8 cellular contexts compared by ENCODE assay signal in genomic region chr11:3854660-3854976, GRCh38. TPM values are rescaled to one million over a fixed set of nuclear protein-coding genes. Genes with fewer than 3 reads are reported as not detected.
DNase-seq lines count a peak whose midpoint lies in the region; ATAC-seq, FAIRE-seq and TF ChIP-seq lines count a peak whose summit lies in the region.

No MANE protein-coding gene starts in this region.

- peaks cover 40% of the 10 kb centered on the region for H3K79me2 ChIP-seq in keratinocyte (ENCODE audit: control insufficient read depth, insufficient read depth, low read length)

- no peaks in the 10 kb centered on the region for H3K9me3 Mint-ChIP-seq in T-helper 1 cell treated with Interleukin-12 subunit alpha and Interleukin-12 subunit beta and Interleukin-4 antibody, amounts not matched to agents 30 μg/mL and 1 μg/mL, for 36 hours
- no peaks in the 10 kb centered on the region for H3K9me3 Mint-ChIP-seq in activated CD4-positive, alpha-beta memory T cell treated with anti-CD3 and anti-CD28 coated beads, Interleukin-2, amount 10 ng/mL, durations not matched to agents 7 days and 5 days

- peak overlapping the region; percentile 97 for H3K27ac Mint-ChIP-seq in T-helper 1 cell treated with Interleukin-12 subunit alpha and Interleukin-12 subunit beta and Interleukin-4 antibody, amounts not matched to agents 30 μg/mL and 1 μg/mL, for 36 hours
- peak overlapping the region; percentile 100 for H3K27ac Mint-ChIP-seq in activated CD4-positive, alpha-beta memory T cell treated with anti-CD3 and anti-CD28 coated beads, Interleukin-2, amount 10 ng/mL, durations not matched to agents 7 days and 5 days

- no peaks in the 10 kb centered on the region for H4K20me1 ChIP-seq in keratinocyte (ENCODE audit: control insufficient read depth, extremely low read depth, insufficient read depth, low read length)

- POLR2A ChIA-PET in activated CD4-positive, alpha-beta memory T cell treated with anti-CD3 and anti-CD28 coated beads, Interleukin-2, amount 10 ng/mL, durations not matched to agents 7 days and 5 days (lab: Charles Lee): interaction anchor here (0.7 to 15.0 kb wide), 50 partner anchors 14 to 278 kb away, joined by 3 to 639 read pairs (median 6); partner anchors contain the start of genes NUP98, PGAP2, RHOG and RRM1

- peak overlapping the region; percentile 97 for H2AFZ ChIP-seq in keratinocyte (ENCODE audit: control insufficient read depth, low read length)

- H3K4me3 Mint-ChIP-seq in T-helper 1 cell treated with Interleukin-12 subunit alpha and Interleukin-12 subunit beta and Interleukin-4 antibody, amounts not matched to agents 30 μg/mL and 1 μg/mL, for 36 hours: peak overlapping the region; percentile 86
- peak overlapping the region; percentile 82 for H3K4me3 Mint-ChIP-seq in activated CD4-positive, alpha-beta memory T cell treated with anti-CD3 and anti-CD28 coated beads, Interleukin-2, amount 10 ng/mL, durations not matched to agents 7 days and 5 days

- H3K27me3 ChIP-seq in keratinocyte (ENCODE audit: control insufficient read depth, extremely low read depth, insufficient read depth, low read length): no peaks in the 10 kb centered on the region

- H3K27me3 Mint-ChIP-seq in T-helper 1 cell treated with Interleukin-12 subunit alpha and Interleukin-12 subunit beta and Interleukin-4 antibody, amounts not matched to agents 30 μg/mL and 1 μg/mL, for 36 hours (ENCODE audit: low read depth): no peaks in the 10 kb centered on the region
- H3K27me3 Mint-ChIP-seq in activated CD4-positive, alpha-beta memory T cell treated with anti-CD3 and anti-CD28 coated beads, Interleukin-2, amount 10 ng/mL, durations not matched to agents 7 days and 5 days: no peaks in the 10 kb centered on the region

- TF ChIP-seq CTCF in keratinocyte (optimal IDR thresholded peaks at IDR 0.05 in 1 of 3, IDR thresholded peaks at IDR 0.05 in 1 of 3, conservative IDR thresholded peaks at IDR 0.05 in 1 of 3; ENCODE audit: extremely low read depth in 1 of 3, insufficient read depth in 2 of 3, low read length in 3 of 3): no peak

- H3K9me3 ChIP-seq in keratinocyte (ENCODE audit: control insufficient read depth, low read depth, low read length): no peaks in the 10 kb centered on the region

- H3K27ac ChIP-seq in keratinocyte (ENCODE audit: control insufficient read depth, insufficient read depth, low read length) (peak overlapping the region; percentile 85), substantia nigra (ENCODE audit: low read depth, low read length, poor library complexity, severe bottlenecking) (peak overlapping the region; percentile 88)

- peaks cover 3% of the 10 kb centered on the region for H3K36me3 Mint-ChIP-seq in T-helper 1 cell treated with Interleukin-12 subunit alpha and Interleukin-12 subunit beta and Interleukin-4 antibody, amounts not matched to agents 30 μg/mL and 1 μg/mL, for 36 hours (ENCODE audit: low read depth)
- H3K36me3 Mint-ChIP-seq in activated CD4-positive, alpha-beta memory T cell treated with anti-CD3 and anti-CD28 coated beads, Interleukin-2, amount 10 ng/mL, durations not matched to agents 7 days and 5 days (ENCODE audit: low read depth): peaks cover 30% of the 10 kb centered on the region

- dilution Hi-C loops in keratinocyte (cut with MboI; ENCODE audit: extremely low pct_ligation_motif_present, low sequenced_read_pairs): loop anchor here (25.0 kb wide), 1 partner anchor 208 kb away; no protein-coding TSS in a partner anchor

- H3K4me2 ChIP-seq in keratinocyte (ENCODE audit: control insufficient read depth, extremely low read depth, insufficient read depth, low read depth, low read length): peak overlapping the region; percentile 83

- CTCF ChIA-PET in activated CD4-positive, alpha-beta memory T cell treated with anti-CD3 and anti-CD28 coated beads, Interleukin-2, amount 10 ng/mL, durations not matched to agents 7 days and 5 days (lab: Charles Lee): interaction anchor here (0.6 to 19.4 kb wide), 56 partner anchors 8 to 280 kb away, joined by 3 to 554 read pairs (median 8); partner anchors contain the start of genes NUP98, PGAP2, RHOG and RRM1

- DNase-seq in T-helper 1 cell: no peak
- DNase-seq in activated CD4-positive, alpha-beta memory T cell treated with anti-CD3 and anti-CD28 coated beads, Interleukin-2, amount 10 ng/mL, durations not matched to agents 7 days and 5 days: no peak
- DNase-seq in keratinocyte (ENCODE audit: low read depth, low spot score): no peak
- no peak for DNase-seq in substantia nigra (lab: John Stamatoyannopoulos, UW)
- no peak for DNase-seq in ecto neural progenitor cell (ENCODE audit: low spot score)
- no peak for DNase-seq in KG1 (lab: John Stamatoyannopoulos, UW)

- peaks cover 37% of the 10 kb centered on the region for H3K4me1 ChIP-seq in keratinocyte (ENCODE audit: control insufficient read depth, extremely low read depth, insufficient read depth, low read length)

- no peaks in the 10 kb centered on the region for H3K9me1 ChIP-seq in keratinocyte (ENCODE audit: control insufficient read depth, extremely low read depth, insufficient read depth, low read length)

- peak overlapping the region; percentile 88 for H3K9ac ChIP-seq in keratinocyte (ENCODE audit: control insufficient read depth, extremely low read depth, insufficient read depth, low read length)

- no peak for ATAC-seq in GM21390 (IDR thresholded peaks at IDR 0.05; ENCODE audit: unreplicated experiment)

- H3K4me3 ChIP-seq in keratinocyte (ENCODE audit: control insufficient read depth in 2 of 3, extremely low read depth in 1 of 3, insufficient read depth in 2 of 3, low read depth in 1 of 3, low read length in 3 of 3): peak overlapping the region; percentile 77 to 91 (median 83)

- no peaks in the 10 kb centered on the region for H3K36me3 ChIP-seq in keratinocyte (ENCODE audit: control insufficient read depth in 2 of 2, extremely low read depth in 1 of 2, insufficient read depth in 2 of 2, low read length in 2 of 2)

- no peak for FAIRE-seq in keratinocyte (lab: Jason Lieb, UNC)

- peaks cover 53% of the 10 kb centered on the region for H3K4me1 Mint-ChIP-seq in T-helper 1 cell treated with Interleukin-12 subunit alpha and Interleukin-12 subunit beta and Interleukin-4 antibody, amounts not matched to agents 30 μg/mL and 1 μg/mL, for 36 hours (ENCODE audit: low read depth)
- peaks cover 50% of the 10 kb centered on the region for H3K4me1 Mint-ChIP-seq in activated CD4-positive, alpha-beta memory T cell treated with anti-CD3 and anti-CD28 coated beads, Interleukin-2, amount 10 ng/mL, durations not matched to agents 7 days and 5 days

RNA-seq across cellular contexts. Expression of gene STIM1, which starts 0.8 kb away (rescaled TPM):
- total RNA-seq in activated CD4-positive, alpha-beta memory T cell treated with anti-CD3 and anti-CD28 coated beads, Interleukin-2, amount 10 ng/mL, durations not matched to agents 7 days and 5 days: 100 to 1,000 TPM; 111 to 113 TPM
- polyA plus RNA-seq in keratinocyte: 23.7 to 39.4 TPM (median 25.1 TPM) in 3 replicates
- 50.8 TPM for polyA plus RNA-seq in keratinocyte (2011; ENCODE audit: low read depth)
- polyA plus RNA-seq in keratinocyte (2011; cell fraction: cytosol; rRNA removed): 24.4 and 25.1 TPM in 2 replicates
- 77.4 and 77.5 TPM in 2 replicates for polyA plus RNA-seq in keratinocyte (2011; cell fraction: nucleus; rRNA removed)
- 36.8 and 44.7 TPM in 2 replicates for polyA plus RNA-seq in keratinocyte (2012; ENCODE audit: low replicate concordance)
- polyA minus RNA-seq in keratinocyte: 99.8 to 170 TPM (median 101 TPM) in 3 replicates
- 58.5 TPM for polyA minus RNA-seq in keratinocyte (2011; cell fraction: cytosol; rRNA and poly(A)+ RNA removed)
- polyA minus RNA-seq in keratinocyte (2011; cell fraction: nucleus; rRNA and poly(A)+ RNA removed): 91.7 and 126 TPM in 2 replicates

RNA-seq across cellular contexts. Expression of gene RHOG, which starts 13.9 kb away (rescaled TPM):
- total RNA-seq in activated CD4-positive, alpha-beta memory T cell treated with anti-CD3 and anti-CD28 coated beads, Interleukin-2, amount 10 ng/mL, durations not matched to agents 7 days and 5 days: 100 to 1,000 TPM; 192 to 201 TPM
- polyA plus RNA-seq in keratinocyte: 39.8 to 84.6 TPM (median 67.1 TPM) in 3 replicates
- polyA plus RNA-seq in keratinocyte (2011; ENCODE audit: low read depth): 17.7 TPM
- 67.3 and 106 TPM in 2 replicates for polyA plus RNA-seq in keratinocyte (2011; cell fraction: cytosol; rRNA removed)
- polyA plus RNA-seq in keratinocyte (2011; cell fraction: nucleus; rRNA removed): 32.3 and 51.6 TPM in 2 replicates
- 69.4 and 84.6 TPM in 2 replicates for polyA plus RNA-seq in keratinocyte (2012; ENCODE audit: low replicate concordance)
- 82.3 to 191 TPM (median 136 TPM) in 3 replicates for polyA minus RNA-seq in keratinocyte
- polyA minus RNA-seq in keratinocyte (2011; cell fraction: cytosol; rRNA and poly(A)+ RNA removed): 134 TPM
- polyA minus RNA-seq in keratinocyte (2011; cell fraction: nucleus; rRNA and poly(A)+ RNA removed): 31.6 and 33.4 TPM in 2 replicates

RNA-seq across cellular contexts. Expression of gene PGAP2, which starts 46.3 kb away (rescaled TPM):
- 10 to 100 TPM; 18.0 to 19.0 TPM for total RNA-seq in activated CD4-positive, alpha-beta memory T cell treated with anti-CD3 and anti-CD28 coated beads, Interleukin-2, amount 10 ng/mL, durations not matched to agents 7 days and 5 days
- polyA plus RNA-seq in keratinocyte: 37.3 to 59.8 TPM (median 46.2 TPM) in 3 replicates
- polyA plus RNA-seq in keratinocyte (2011; ENCODE audit: low read depth): 12.1 TPM
- 41.8 and 49.9 TPM in 2 replicates for polyA plus RNA-seq in keratinocyte (2011; cell fraction: cytosol; rRNA removed)
- 85.2 and 108 TPM in 2 replicates for polyA plus RNA-seq in keratinocyte (2011; cell fraction: nucleus; rRNA removed)
- 30.4 and 55.5 TPM in 2 replicates for polyA plus RNA-seq in keratinocyte (2012; ENCODE audit: low replicate concordance)
- 58.5 to 85.3 TPM (median 81.3 TPM) in 3 replicates for polyA minus RNA-seq in keratinocyte
- polyA minus RNA-seq in keratinocyte (2011; cell fraction: cytosol; rRNA and poly(A)+ RNA removed): 39.9 TPM
- 23.6 and 23.7 TPM in 2 replicates for polyA minus RNA-seq in keratinocyte (2011; cell fraction: nucleus; rRNA and poly(A)+ RNA removed)

RNA-seq across cellular contexts. Expression of gene NUP98, which starts 57.3 kb away (rescaled TPM):
- total RNA-seq in activated CD4-positive, alpha-beta memory T cell treated with anti-CD3 and anti-CD28 coated beads, Interleukin-2, amount 10 ng/mL, durations not matched to agents 7 days and 5 days: 10 to 100 TPM; 93.9 to 95.2 TPM
- 66.9 to 93.1 TPM (median 78.9 TPM) in 3 replicates for polyA plus RNA-seq in keratinocyte
- polyA plus RNA-seq in keratinocyte (2011; ENCODE audit: low read depth): 30.9 TPM
- polyA plus RNA-seq in keratinocyte (2011; cell fraction: cytosol; rRNA removed): 70.5 and 86.2 TPM in 2 replicates
- polyA plus RNA-seq in keratinocyte (2011; cell fraction: nucleus; rRNA removed): 182 and 231 TPM in 2 replicates
- 40.3 and 50.0 TPM in 2 replicates for polyA plus RNA-seq in keratinocyte (2012; ENCODE audit: low replicate concordance)
- 287 to 351 TPM (median 326 TPM) in 3 replicates for polyA minus RNA-seq in keratinocyte
- 112 TPM for polyA minus RNA-seq in keratinocyte (2011; cell fraction: cytosol; rRNA and poly(A)+ RNA removed)
- polyA minus RNA-seq in keratinocyte (2011; cell fraction: nucleus; rRNA and poly(A)+ RNA removed): 177 and 215 TPM in 2 replicates
